ENCODE assay signal across 11 cellular contexts in genomic region chr11:11988099-11988651, GRCh38. TPM values are rescaled to one million over a fixed set of nuclear protein-coding genes. Genes with fewer than 3 reads are reported as not detected.
A peak's percentile ranks its signal among the peaks of the same experiment; 100 is the strongest.
DNase-seq lines count a peak whose midpoint lies in the region; ATAC-seq and TF ChIP-seq lines count a peak whose summit lies in the region.
"Had no signal": no experiment of that assay in that cellular context is flagged by ENCODE, and none has a peak within 500 bp of the region (broad histone marks: within the 10 kb centered on the region; RNA-seq: fewer than 3 reads in every experiment).

No MANE protein-coding gene starts in this region.

- TF ChIP-seq POLR2A in breast epithelium (IDR thresholded peaks at IDR 0.05) (no peak), vagina (IDR thresholded peaks at IDR 0.05) (no peak)

- no peak overlapping the region for H3K4me3 ChIP-seq in right atrium auricular region
- H3K4me3 ChIP-seq in breast epithelium, result no peak overlapping the region
- H3K4me3 ChIP-seq in vagina, result no peak overlapping the region

- H3K27me3 ChIP-seq in right atrium auricular region (no peaks in the 10 kb centered on the region), breast epithelium (no peaks in the 10 kb centered on the region), vagina (no peaks in the 10 kb centered on the region)
- H3K27me3 ChIP-seq: BE2C had no signal

- no peak overlapping the region for H3K27ac Mint-ChIP-seq in activated CD4-positive, alpha-beta T cell treated with anti-CD3 and anti-CD28 coated beads, Interleukin-2, amount 10 ng/mL, durations not matched to agents 7 days and 5 days

- peaks cover 7% of the 10 kb centered on the region for H3K27me3 Mint-ChIP-seq in activated CD4-positive, alpha-beta T cell treated with anti-CD3 and anti-CD28 coated beads, Interleukin-2, amount 10 ng/mL, durations not matched to agents 7 days and 5 days

- no peaks in the 10 kb centered on the region for H3K36me3 Mint-ChIP-seq in activated CD4-positive, alpha-beta T cell treated with anti-CD3 and anti-CD28 coated beads, Interleukin-2, amount 10 ng/mL, durations not matched to agents 7 days and 5 days (ENCODE audit: low read depth)

- POLR2A ChIA-PET in activated CD4-positive, alpha-beta T cell treated with anti-CD3 and anti-CD28 coated beads, Interleukin-2, amount 10 ng/mL, durations not matched to agents 7 days and 5 days (lab: Charles Lee), result no interaction called here

- H3K36me3 ChIP-seq in right atrium auricular region, result peaks cover 16% of the 10 kb centered on the region
- no peaks in the 10 kb centered on the region for H3K36me3 ChIP-seq in breast epithelium
- no peaks in the 10 kb centered on the region for H3K36me3 ChIP-seq in vagina
- H3K36me3 ChIP-seq: BE2C had no signal

- TF ChIP-seq CTCF in right atrium auricular region (IDR thresholded peaks at IDR 0.05), result peak in 1 of 2 donors; percentile 8
- TF ChIP-seq CTCF in breast epithelium (IDR thresholded peaks at IDR 0.05), result no peak
- TF ChIP-seq CTCF in vagina (IDR thresholded peaks at IDR 0.05), result no peak

- peaks cover 6% of the 10 kb centered on the region for H3K4me1 Mint-ChIP-seq in activated CD4-positive, alpha-beta T cell treated with anti-CD3 and anti-CD28 coated beads, Interleukin-2, amount 10 ng/mL, durations not matched to agents 7 days and 5 days

- H3K27ac ChIP-seq in right atrium auricular region (peak overlapping the region; percentile 84 to 93), breast epithelium (peak overlapping the region; percentile 1 to 3), vagina (peak overlapping the region; percentile 34)

- no peaks in the 10 kb centered on the region for H3K9me3 Mint-ChIP-seq in activated CD4-positive, alpha-beta T cell treated with anti-CD3 and anti-CD28 coated beads, Interleukin-2, amount 10 ng/mL, durations not matched to agents 7 days and 5 days

- H3K9me3 ChIP-seq in right atrium auricular region, result no peaks in the 10 kb centered on the region
- H3K9me3 ChIP-seq in breast epithelium, result no peaks in the 10 kb centered on the region
- H3K9me3 ChIP-seq in vagina, result no peaks in the 10 kb centered on the region
- H3K9me3 ChIP-seq: BE2C had no signal

- no peak overlapping the region for H3K4me3 Mint-ChIP-seq in activated CD4-positive, alpha-beta T cell treated with anti-CD3 and anti-CD28 coated beads, Interleukin-2, amount 10 ng/mL, durations not matched to agents 7 days and 5 days

- CTCF ChIA-PET in activated CD4-positive, alpha-beta T cell treated with anti-CD3 and anti-CD28 coated beads, Interleukin-2, amount 10 ng/mL, durations not matched to agents 7 days and 5 days (lab: Charles Lee), result no interaction called here

- H3K4me1 ChIP-seq in right atrium auricular region (peaks cover 0 to 85% of the 10 kb centered on the region in 2 donors), breast epithelium (no peaks in the 10 kb centered on the region), vagina (peaks cover 24% of the 10 kb centered on the region)

- DNase-seq in right atrium auricular region (ENCODE audit: low spot score) (no peak), left cardiac atrium (no peak), breast epithelium (ENCODE audit: low spot score in 2 of 2) (no peak), kidney tubule cell (ENCODE audit: low spot score) (peak; percentile 85), vagina (ENCODE audit: extremely low spot score in 2 of 2) (no peak)
- no peak for DNase-seq in activated CD4-positive, alpha-beta T cell treated with anti-CD3 and anti-CD28 coated beads, Interleukin-2, amount 10 ng/mL, durations not matched to agents 7 days and 5 days
- DNase-seq: BE2C, KG1 had no signal

- ATAC-seq in left cardiac atrium (no peak), GM21367 (IDR thresholded peaks at IDR 0.05; ENCODE audit: unreplicated experiment) (no peak), GM18858 (IDR thresholded peaks at IDR 0.05; ENCODE audit: unreplicated experiment) (no peak)
- ATAC-seq: left lobe of liver had no signal

- intact Hi-C loops in left cardiac atrium (cut with DNase I) (no loop called here), breast epithelium (cut with DNase I; ENCODE audit: low total_unique reads) (no loop called here), vagina (cut with DNase I) (no loop called here)

RNA-seq across cellular contexts. Expression of gene DKK3, which starts 20.3 kb away (rescaled TPM):
- 1,000 to 10,000 TPM; 2,934 to 5,316 TPM for total RNA-seq in right atrium auricular region
- total RNA-seq in left cardiac atrium, result 1,000 to 10,000 TPM; 1,563 to 1,610 TPM
- 10 to 100 TPM; 18.2 to 88.5 (median 87.1) TPM for total RNA-seq in breast epithelium
- 110 TPM for total RNA-seq in vagina
- total RNA-seq in activated CD4-positive, alpha-beta T cell treated with anti-CD3 and anti-CD28 coated beads, Interleukin-2, amount 10 ng/mL, durations not matched to agents 7 days and 5 days, result not detected

Comparison
In these comparisons a context has a peak if more than half of its experiments do, and no peak if none do; other contexts are left out.
1. H3K27ac ChIP-seq: peak in every context shown above with its lines; median percentile 88 in right atrium auricular region; 34 in vagina; 2 in breast epithelium.
2. RNA of gene DKK3, which starts 20.3 kb away (total RNA-seq): 2,934 to 5,316 TPM in right atrium auricular region, 1,563 to 1,610 TPM in left cardiac atrium, 110 TPM in vagina (single experiment) and 18.2 to 88.5 TPM in breast epithelium; not detected in activated CD4-positive, alpha-beta T cell treated with anti-CD3 and anti-CD28 coated beads, Interleukin-2, amount 10 ng/mL, durations not matched to agents 7 days and 5 days; every median in the first group is over 10 times any median in the second.